In genomic region chrX:48509245-48509590, GRCh38 we compare ENCODE assay signal across 8 cellular contexts. TPM values are rescaled to one million over a fixed set of nuclear protein-coding genes. Genes with fewer than 3 reads are reported as not detected.
DNase-seq lines count a peak whose midpoint lies in the region; ATAC-seq and TF ChIP-seq lines count a peak whose summit lies in the region.

No MANE protein-coding gene starts in this region.

- TF ChIP-seq CTCF in GM12875 (IDR thresholded peaks at IDR 0.05; ENCODE audit: borderline replicate concordance, insufficient read depth, low read depth, low read length): no peak
- no peak for TF ChIP-seq CTCF in GM13976 (IDR thresholded peaks at IDR 0.05; ENCODE audit: borderline replicate concordance, control extremely low read depth, extremely low read depth, insufficient read depth, missing control alignments)

- ATAC-seq in central memory CD8-positive, alpha-beta T cell (replicated peaks; ENCODE audit: extremely low read depth, poor library complexity, severe bottlenecking): peak; percentile 26

- H3K36me3 Mint-ChIP-seq in central memory CD8-positive, alpha-beta T cell (ENCODE audit: insufficient read depth): peaks cover 18% of the 10 kb centered on the region

- peak overlapping the region; percentile 66 for H3K9ac ChIP-seq in HUES6 (ENCODE audit: low read length)

- H3K4me1 Mint-ChIP-seq in central memory CD8-positive, alpha-beta T cell: peaks cover 22% of the 10 kb centered on the region

- H3K4me1 ChIP-seq in HUES6 (ENCODE audit: control insufficient read depth, insufficient read depth, low read length) (no peaks in the 10 kb centered on the region; the same call in 1 of the 2 replicates), mononuclear cell (ENCODE audit: insufficient read depth, low read length) (peaks cover 11% of the 10 kb centered on the region)

- H3K27me3 ChIP-seq in HUES6 (ENCODE audit: control insufficient read depth, insufficient read depth, low read length) (no peaks in the 10 kb centered on the region), mononuclear cell (ENCODE audit: insufficient read depth, low read length) (no peaks in the 10 kb centered on the region)

- H3K9me3 Mint-ChIP-seq in central memory CD8-positive, alpha-beta T cell: no peaks in the 10 kb centered on the region

- no peaks in the 10 kb centered on the region for H3K36me3 ChIP-seq in HUES6 (ENCODE audit: control insufficient read depth, insufficient read depth, low read length)

- DNase-seq in central memory CD8-positive, alpha-beta T cell (ENCODE audit: low spot score in 2 of 2): no peak
- no peak for DNase-seq in RKO (ENCODE audit: low spot score)
- no peak for DNase-seq in SKM-1 (lab: John Stamatoyannopoulos, UW; ENCODE audit: unreplicated experiment)
- DNase-seq in GM13976 (ENCODE audit: low spot score): no peak
- DNase-seq in NCI-H2227 (lab: John Stamatoyannopoulos, UW; ENCODE audit: unreplicated experiment): no peak

- H3K4me3 ChIP-seq in GM12875 (ENCODE audit: low read depth, low read length) (peak overlapping the region; percentile 78), HUES6 (ENCODE audit: low read depth, low read length) (peak overlapping the region; percentile 92), mononuclear cell (ENCODE audit: low read length) (peak overlapping the region; percentile 62)

- H3K27ac Mint-ChIP-seq in central memory CD8-positive, alpha-beta T cell (ENCODE audit: low read depth): peak overlapping the region; percentile 90

- H3K9me3 ChIP-seq in HUES6 (ENCODE audit: control insufficient read depth, insufficient read depth, low read depth, low read length) (peaks cover 17% of the 10 kb centered on the region; the same call in 1 of the 2 replicates), mononuclear cell (ENCODE audit: low read depth, low read length) (no peaks in the 10 kb centered on the region)

- H3K27me3 Mint-ChIP-seq in central memory CD8-positive, alpha-beta T cell: no peaks in the 10 kb centered on the region

- no peak overlapping the region for H3K27ac ChIP-seq in HUES6 (ENCODE audit: low read depth, low read length)

- in situ Hi-C loops in GM13976 (cut with MboI; ENCODE audit: low sequenced_read_pairs, unreplicated experiment): no loop called here

- H3K4me3 Mint-ChIP-seq in central memory CD8-positive, alpha-beta T cell: peak overlapping the region; percentile 94

RNA-seq across cellular contexts. Expression of gene PORCN, which starts 0.4 kb away (rescaled TPM):
- total RNA-seq in mononuclear cell: 13.6 TPM

RNA-seq across cellular contexts. Expression of gene EBP, which starts 12.4 kb away (rescaled TPM):
- 27.6 TPM for total RNA-seq in mononuclear cell

RNA-seq across cellular contexts. Expression of gene TBC1D25, which starts 30.3 kb away (rescaled TPM):
- total RNA-seq in mononuclear cell: 10.7 TPM

RNA-seq across cellular contexts. Expression of gene FTSJ1, which starts 33.2 kb away (rescaled TPM):
- total RNA-seq in mononuclear cell: 19.3 TPM

RNA-seq across cellular contexts. Expression of gene SLC38A5, which starts 39.2 kb away (rescaled TPM):
- 4.5 TPM for total RNA-seq in mononuclear cell
